Comparison of ENCODE assay signal across 8 cellular contexts in the genomic region with DNA sequence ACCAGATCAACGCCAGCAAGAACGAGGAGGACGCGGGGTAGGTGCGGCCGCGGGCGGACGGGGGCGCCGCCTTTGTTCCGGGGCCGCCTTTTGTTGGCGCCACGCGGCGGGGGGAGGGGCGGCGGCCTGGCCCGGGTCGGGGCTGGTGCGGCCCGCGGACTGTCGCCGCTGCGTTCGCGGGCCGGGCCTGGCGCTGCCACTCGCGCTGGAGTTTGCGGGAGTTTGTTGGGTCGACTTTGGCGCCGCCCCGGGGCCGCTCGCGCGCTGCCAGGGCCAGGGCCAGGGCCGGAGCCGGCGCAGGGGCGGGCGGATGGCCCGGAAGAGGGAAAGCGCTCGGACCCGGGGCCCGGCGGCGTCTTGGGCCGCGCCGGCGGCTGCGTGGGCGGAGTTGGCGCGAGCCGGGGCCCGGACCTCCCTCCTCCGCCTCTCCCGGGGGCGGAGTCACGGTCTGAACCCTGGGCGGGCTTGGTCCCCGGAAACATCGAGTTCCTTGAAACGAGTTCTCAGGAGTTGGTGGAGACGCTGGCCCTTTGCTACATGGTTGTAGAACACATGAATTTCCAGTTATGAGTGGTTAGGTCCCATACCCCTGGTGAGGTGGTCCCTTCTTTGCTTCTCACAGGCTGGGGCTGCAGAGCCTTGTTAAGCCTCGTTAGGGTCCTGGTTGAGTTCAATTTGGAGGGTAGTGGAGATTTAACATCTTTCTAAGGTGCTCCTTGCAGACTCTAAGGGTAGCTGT. TPM values are rescaled to one million over a fixed set of nuclear protein-coding genes. Genes with fewer than 3 reads are reported as not detected.
A peak's percentile ranks its signal among the peaks of the same experiment; 100 is the strongest.
DNase-seq lines count a peak whose midpoint lies in the region; ATAC-seq and TF ChIP-seq lines count a peak whose summit lies in the region.

No MANE protein-coding gene starts in this region.

- intact Hi-C loops in activated T-helper 1 cell treated with anti-CD3 and anti-CD28 coated beads, Interleukin-12 subunit alpha, Interleukin-12 subunit beta, Interleukin-2, Interleukin-4 antibody, amounts not matched to agents 30 ng/mL and 10 ng/mL and 1 ng/mL, durations not matched to agents 14 hours and 24 hours and 36 hours (cut with micrococcal nuclease), result loop anchor here (10.0 kb wide), 2 partner anchors 1180 to 1410 kb away; partner anchors contain the start of gene ZNF346
- intact Hi-C loops in natural killer cell (cut with micrococcal nuclease), result no loop called here

- DNase-seq in C1 segment of cervical spinal cord (lab: John Stamatoyannopoulos, UW) (peak in 8 of 14 donors; percentile 13 to 73 (median 42)), fibroblast of lung (ENCODE audit: low read depth in 2 of 2) (peak; percentile 68 to 73), natural killer cell (peak; percentile 65)
- DNase-seq in activated T-helper 1 cell treated with anti-CD3 and anti-CD28 coated beads, Interleukin-12 subunit alpha, Interleukin-12 subunit beta, Interleukin-2, Interleukin-4 antibody, amounts not matched to agents 30 ng/mL and 10 ng/mL and 1 ng/mL, durations not matched to agents 14 hours and 24 hours and 36 hours (ENCODE audit: low spot score), result peak; percentile 72
- peak; percentile 23 to 72 (median 61) for DNase-seq in stimulated activated naive CD4-positive, alpha-beta T cell (lab: John Stamatoyannopoulos, UW)

- H2AFZ ChIP-seq in OCI-LY3 (ENCODE audit: low read depth, low read length) (no peak overlapping the region), fibroblast of lung (ENCODE audit: low read length) (no peak overlapping the region)

- H3K4me2 ChIP-seq in OCI-LY3 (ENCODE audit: low read length) (peak overlapping the region; percentile 94), fibroblast of lung (ENCODE audit: extremely low read depth, insufficient read depth, low read length) (peak overlapping the region; percentile 98)

- H3K27ac ChIP-seq in OCI-LY3 (ENCODE audit: low read length), result peak overlapping the region; percentile 64
- peak overlapping the region; percentile 78 for H3K27ac ChIP-seq in fibroblast of lung (ENCODE audit: insufficient read depth, low read length)

- H3K9ac ChIP-seq in OCI-LY3 (ENCODE audit: low read length), result peak overlapping the region; percentile 88
- H3K9ac ChIP-seq in fibroblast of lung (ENCODE audit: insufficient read depth, low read length), result peak overlapping the region; percentile 94

- peaks cover 45% of the 10 kb centered on the region for H3K36me3 Mint-ChIP-seq in activated T-helper 1 cell treated with anti-CD3 and anti-CD28 coated beads, Interleukin-12 subunit alpha, Interleukin-12 subunit beta, Interleukin-2, Interleukin-4 antibody, amounts not matched to agents 30 ng/mL and 10 ng/mL and 1 ng/mL, durations not matched to agents 14 hours and 24 hours and 36 hours (ENCODE audit: low read depth)
- H3K36me3 Mint-ChIP-seq in natural killer cell, result no peaks in the 10 kb centered on the region

- H3K9me3 Mint-ChIP-seq in activated T-helper 1 cell treated with anti-CD3 and anti-CD28 coated beads, Interleukin-12 subunit alpha, Interleukin-12 subunit beta, Interleukin-2, Interleukin-4 antibody, amounts not matched to agents 30 ng/mL and 10 ng/mL and 1 ng/mL, durations not matched to agents 14 hours and 24 hours and 36 hours, result no peaks in the 10 kb centered on the region
- no peaks in the 10 kb centered on the region for H3K9me3 Mint-ChIP-seq in natural killer cell

- ATAC-seq in GM19035 (IDR thresholded peaks at IDR 0.05; ENCODE audit: unreplicated experiment) (peak; percentile 53), HG03342 (IDR thresholded peaks at IDR 0.05; ENCODE audit: unreplicated experiment) (peak; percentile 43), natural killer cell (peak; percentile 53 to 62 (median 53))

- H3K4me3 ChIP-seq in OCI-LY3 (ENCODE audit: low read length) (peak overlapping the region; percentile 94), fibroblast of lung (replicated peaks in 1 of 4; ENCODE audit: control extremely low read depth in 1 of 4, insufficient read depth in 1 of 4, low read depth in 3 of 4, low read length in 4 of 4) (peak overlapping the region; percentile 81 to 99 (median 92))

- H3K27me3 Mint-ChIP-seq in activated T-helper 1 cell treated with anti-CD3 and anti-CD28 coated beads, Interleukin-12 subunit alpha, Interleukin-12 subunit beta, Interleukin-2, Interleukin-4 antibody, amounts not matched to agents 30 ng/mL and 10 ng/mL and 1 ng/mL, durations not matched to agents 14 hours and 24 hours and 36 hours (ENCODE audit: insufficient read depth), result peaks cover 2% of the 10 kb centered on the region
- H3K27me3 Mint-ChIP-seq in natural killer cell (ENCODE audit: low read depth in 2 of 2), result no peaks in the 10 kb centered on the region

- peaks cover 49% of the 10 kb centered on the region for H4K20me1 ChIP-seq in OCI-LY3 (ENCODE audit: insufficient read depth, low read length)
- peaks cover 16% of the 10 kb centered on the region for H4K20me1 ChIP-seq in fibroblast of lung (ENCODE audit: control insufficient read depth, extremely low read depth, insufficient read depth, low read length)

- H3K27ac Mint-ChIP-seq in activated T-helper 1 cell treated with anti-CD3 and anti-CD28 coated beads, Interleukin-12 subunit alpha, Interleukin-12 subunit beta, Interleukin-2, Interleukin-4 antibody, amounts not matched to agents 30 ng/mL and 10 ng/mL and 1 ng/mL, durations not matched to agents 14 hours and 24 hours and 36 hours, result peak overlapping the region; percentile 34
- peak overlapping the region; percentile 83 to 85 for H3K27ac Mint-ChIP-seq in natural killer cell

- H3K36me3 ChIP-seq in OCI-LY3 (replicated peaks; ENCODE audit: low read depth, low read length), result peaks cover 47% of the 10 kb centered on the region
- peaks cover 31% of the 10 kb centered on the region for H3K36me3 ChIP-seq in fibroblast of lung (ENCODE audit: control insufficient read depth, insufficient read depth, low read length)

- H3K4me1 ChIP-seq in OCI-LY3 (ENCODE audit: low read length), result peaks cover 15% of the 10 kb centered on the region
- H3K4me1 ChIP-seq in fibroblast of lung (ENCODE audit: control insufficient read depth, extremely low read depth, insufficient read depth, low read length), result peaks cover 19% of the 10 kb centered on the region

- H3K9me3 ChIP-seq in OCI-LY3 (ENCODE audit: insufficient read depth, low read length) (no peaks in the 10 kb centered on the region), fibroblast of lung (ENCODE audit: control insufficient read depth, insufficient read depth, low read depth, low read length) (no peaks in the 10 kb centered on the region)

- peak overlapping the region; percentile 88 for H3K4me3 Mint-ChIP-seq in activated T-helper 1 cell treated with anti-CD3 and anti-CD28 coated beads, Interleukin-12 subunit alpha, Interleukin-12 subunit beta, Interleukin-2, Interleukin-4 antibody, amounts not matched to agents 30 ng/mL and 10 ng/mL and 1 ng/mL, durations not matched to agents 14 hours and 24 hours and 36 hours
- H3K4me3 Mint-ChIP-seq in natural killer cell, result peak overlapping the region; percentile 100

- H3K79me2 ChIP-seq in OCI-LY3 (ENCODE audit: low read length), result peaks cover 72% of the 10 kb centered on the region
- H3K79me2 ChIP-seq in fibroblast of lung (ENCODE audit: control insufficient read depth, insufficient read depth, low read length), result peaks cover 55% of the 10 kb centered on the region

- TF ChIP-seq CTCF in OCI-LY3 (IDR thresholded peaks at IDR 0.05; ENCODE audit: low read depth, low read length) (no peak), fibroblast of lung (conservative IDR thresholded peaks at IDR 0.05 in 1 of 2, IDR thresholded peaks at IDR 0.05 in 1 of 2; ENCODE audit: low read depth in 1 of 2, low read length in 2 of 2) (no peak), natural killer cell (IDR thresholded peaks at IDR 0.05) (no peak)

- no peaks in the 10 kb centered on the region for H3K27me3 ChIP-seq in OCI-LY3 (ENCODE audit: low read depth, low read length)
- H3K27me3 ChIP-seq in fibroblast of lung (ENCODE audit: control insufficient read depth, insufficient read depth, low read length), result no peaks in the 10 kb centered on the region

- H3K4me1 Mint-ChIP-seq in activated T-helper 1 cell treated with anti-CD3 and anti-CD28 coated beads, Interleukin-12 subunit alpha, Interleukin-12 subunit beta, Interleukin-2, Interleukin-4 antibody, amounts not matched to agents 30 ng/mL and 10 ng/mL and 1 ng/mL, durations not matched to agents 14 hours and 24 hours and 36 hours (ENCODE audit: low read depth), result peaks cover 44% of the 10 kb centered on the region
- peaks cover 34 to 43% of the 10 kb centered on the region in 2 donors for H3K4me1 Mint-ChIP-seq in natural killer cell

RNA-seq across cellular contexts. Expression of gene HNRNPAB, which starts 0.8 kb away (rescaled TPM):
- total RNA-seq in activated T-helper 1 cell treated with anti-CD3 and anti-CD28 coated beads, Interleukin-12 subunit alpha, Interleukin-12 subunit beta, Interleukin-2, Interleukin-4 antibody, amounts not matched to agents 30 ng/mL and 10 ng/mL and 1 ng/mL, durations not matched to agents 14 hours and 24 hours and 36 hours, result 459 and 472 TPM in 2 replicates
- 23.1 and 30.8 TPM in 2 replicates for total RNA-seq in fibroblast of lung
- polyA plus RNA-seq in fibroblast of lung, result 106 and 173 TPM in 2 replicates
- polyA plus RNA-seq in fibroblast of lung (2012), result 114 and 189 TPM in 2 replicates
- polyA minus RNA-seq in fibroblast of lung (ENCODE audit: low replicate concordance), result 24.5 and 40.5 TPM in 2 replicates
- 10 to 100 TPM; 77.6 to 98.4 (median 88.4) TPM for total RNA-seq in natural killer cell

RNA-seq across cellular contexts. Expression of gene GMCL2, which starts 18.0 kb away (rescaled TPM):
- not detected in 2 replicates for total RNA-seq in activated T-helper 1 cell treated with anti-CD3 and anti-CD28 coated beads, Interleukin-12 subunit alpha, Interleukin-12 subunit beta, Interleukin-2, Interleukin-4 antibody, amounts not matched to agents 30 ng/mL and 10 ng/mL and 1 ng/mL, durations not matched to agents 14 hours and 24 hours and 36 hours
- total RNA-seq in fibroblast of lung (under 0.01 TPM in 2 replicates), natural killer cell (not detected)
- polyA plus RNA-seq in fibroblast of lung, result not detected in 2 replicates
- not detected in 2 replicates for polyA plus RNA-seq in fibroblast of lung (2012)
- polyA minus RNA-seq in fibroblast of lung (ENCODE audit: low replicate concordance), result not detected in 2 replicates

RNA-seq across cellular contexts. Expression of gene PHYKPL, which starts 27.4 kb away (rescaled TPM):
- total RNA-seq in activated T-helper 1 cell treated with anti-CD3 and anti-CD28 coated beads, Interleukin-12 subunit alpha, Interleukin-12 subunit beta, Interleukin-2, Interleukin-4 antibody, amounts not matched to agents 30 ng/mL and 10 ng/mL and 1 ng/mL, durations not matched to agents 14 hours and 24 hours and 36 hours, result 84.4 and 86.7 TPM in 2 replicates
- total RNA-seq in fibroblast of lung (28.8 and 44.8 TPM in 2 replicates), natural killer cell (100 to 1,000 TPM; 111 to 134 (median 131) TPM)
- 15.9 and 18.1 TPM in 2 replicates for polyA plus RNA-seq in fibroblast of lung
- 16.3 and 17.5 TPM in 2 replicates for polyA plus RNA-seq in fibroblast of lung (2012)
- 31.6 and 39.2 TPM in 2 replicates for polyA minus RNA-seq in fibroblast of lung (ENCODE audit: low replicate concordance)

RNA-seq across cellular contexts. Expression of gene NHP2, which starts 51.5 kb away (rescaled TPM):
- 264 and 265 TPM in 2 replicates for total RNA-seq in activated T-helper 1 cell treated with anti-CD3 and anti-CD28 coated beads, Interleukin-12 subunit alpha, Interleukin-12 subunit beta, Interleukin-2, Interleukin-4 antibody, amounts not matched to agents 30 ng/mL and 10 ng/mL and 1 ng/mL, durations not matched to agents 14 hours and 24 hours and 36 hours
- 85.7 and 91.4 TPM in 2 replicates for total RNA-seq in fibroblast of lung
- 78.3 and 133 TPM in 2 replicates for polyA plus RNA-seq in fibroblast of lung
- 139 and 213 TPM in 2 replicates for polyA plus RNA-seq in fibroblast of lung (2012)
- 78.4 and 89.5 TPM in 2 replicates for polyA minus RNA-seq in fibroblast of lung (ENCODE audit: low replicate concordance)
- total RNA-seq in natural killer cell, result 10 to 100 TPM; 39.2 to 43.5 (median 40.2) TPM

Comparison
In these comparisons a context has a peak if more than half of its experiments do, and no peak if none do; other contexts are left out.
1. Peak in every context shown above with its lines: DNase-seq, ATAC-seq, H3K4me3 ChIP-seq and H3K27ac ChIP-seq.